ENCODE assay signal across 9 cellular contexts in the genomic region with DNA sequence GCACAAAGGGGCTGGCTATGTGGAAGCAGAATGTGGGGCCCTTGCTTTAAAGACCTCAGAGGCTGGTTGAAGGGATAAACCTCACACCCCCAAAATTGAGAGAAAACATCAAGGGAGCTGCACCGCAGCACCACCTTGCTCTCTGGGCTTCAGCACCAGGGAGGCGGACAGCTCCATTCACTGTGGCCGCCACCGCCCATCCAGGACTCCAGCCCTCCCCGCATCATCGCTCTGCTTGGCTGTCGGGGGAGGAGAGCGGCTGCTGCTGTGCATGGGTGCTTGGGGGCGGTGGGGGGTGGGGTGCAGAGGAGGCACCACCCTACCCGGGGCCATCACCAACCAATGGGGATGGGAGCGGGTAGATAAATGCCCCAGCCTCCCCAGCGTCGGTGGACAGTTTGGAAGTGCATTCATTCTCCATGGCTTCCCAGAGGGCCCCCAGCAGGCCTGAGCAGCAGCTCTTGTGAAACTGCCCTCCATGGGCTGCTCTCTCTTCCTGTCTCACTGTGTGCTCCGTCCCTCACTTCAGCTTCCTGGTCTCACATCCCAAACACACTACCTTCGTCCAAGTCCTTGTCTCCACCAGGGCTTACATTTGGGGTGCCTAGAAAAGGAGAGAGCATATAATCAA.
DNase-seq lines count a peak whose midpoint lies in the region; ATAC-seq, FAIRE-seq and TF ChIP-seq lines count a peak whose summit lies in the region.
"Had no signal": no experiment of that assay in that cellular context is flagged by ENCODE, and none has a peak within 500 bp of the region (broad histone marks: within the 10 kb centered on the region; RNA-seq: fewer than 3 reads in every experiment).

No MANE protein-coding gene starts in this region.

- peaks cover 53% of the 10 kb centered on the region for H3K27me3 ChIP-seq in MG63
- no peaks in the 10 kb centered on the region; a peak in 2 of 4 replicates for H3K27me3 ChIP-seq in GM12878 (replicated peaks in 1 of 2; ENCODE audit: control insufficient read depth in 2 of 2, insufficient read depth in 2 of 2, low read length in 1 of 2)
- peaks cover 8% of the 10 kb centered on the region for H3K27me3 ChIP-seq in prostate gland (replicated peaks; ENCODE audit: insufficient read depth)

- no peak overlapping the region for H3K4me3 ChIP-seq in MG63
- no peak overlapping the region for H3K4me3 ChIP-seq in GM12878
- H3K4me3 ChIP-seq in mucosa of descending colon, result no peak overlapping the region
- H3K4me3 ChIP-seq in prostate gland, result no peak overlapping the region

- TF ChIP-seq POLR2A in GM12878 (IDR thresholded peaks at IDR 0.05; ENCODE audit: low read depth, low read length), result no peak
- TF ChIP-seq POLR2A in prostate gland (IDR thresholded peaks at IDR 0.05), result no peak

- no peaks in the 10 kb centered on the region for H4K20me1 ChIP-seq in GM12878 (ENCODE audit: control insufficient read depth, insufficient read depth)

- DNase-seq in Daoy (ENCODE audit: low read depth) (peak; percentile 65), MG63 (peak; percentile 59), GM12878 (ENCODE audit: low read depth, low spot score) (no peak), mucosa of descending colon (peak; percentile 34 to 69 (median 62)), prostate gland (ENCODE audit: low spot score) (no peak), anterior cingulate cortex (lab: John Stamatoyannopoulos, UW) (no peak), DMS79 treated with DMSO at 0.1 percent for 48 hours (lab: John Stamatoyannopoulos, UW) (no peak), GDM1 (lab: John Stamatoyannopoulos, UW) (no peak)
- DNase-seq: activated B cell treated with CpG ODN at 0.5 μM for 24 hours had no signal

- TF ChIP-seq EP300 in GM12878 (IDR thresholded peaks at IDR 0.05; ENCODE audit: borderline replicate concordance in 1 of 2, control insufficient read depth in 1 of 2, low read depth in 2 of 2, low read length in 2 of 2), result no peak

- WGBS in GM12878 (ENCODE audit: insufficient coverage, insufficient replicate concordance, low lambda C conversion rate, missing lambda C conversion rate), result 53% methylated on average over 9 of the region's 15 CpGs
- 10% methylated on average over 15 of the region's 15 CpGs for WGBS in prostate gland

- RAD21 ChIA-PET in GM12878 (lab: Charles Lee; ENCODE audit: unreplicated experiment), result no interaction called here

- no TSS peak for BruUV-seq in GM12878 (replicated peaks; lab: Mats Ljungman, UMichigan)

- H3K79me2 ChIP-seq in GM12878 (ENCODE audit: control insufficient read depth, insufficient read depth, low read length), result no peaks in the 10 kb centered on the region

- H3K9me3 ChIP-seq in MG63 (peaks cover 8% of the 10 kb centered on the region), GM12878 (replicated peaks; ENCODE audit: control insufficient read depth, insufficient read depth, low read length) (no peaks in the 10 kb centered on the region; the same call in 2 of the 3 replicates), mucosa of descending colon (peaks cover 16% of the 10 kb centered on the region), prostate gland (no peaks in the 10 kb centered on the region)

- no peak for TF ChIP-seq RAD21 in GM12878 (IDR thresholded peaks at IDR 0.05; ENCODE audit: insufficient read depth, low read depth, low read length)

- in situ Hi-C loops in GM12878 (cut with MboI), result no loop called here

- H3K4me1 ChIP-seq in GM12878 (ENCODE audit: control insufficient read depth, insufficient read depth, low read length) (no peaks in the 10 kb centered on the region), mucosa of descending colon (ENCODE audit: low read depth) (no peaks in the 10 kb centered on the region), prostate gland (replicated peaks) (no peaks in the 10 kb centered on the region)

- intact Hi-C loops in GM12878 (cut with micrococcal nuclease; ENCODE audit: unreplicated experiment) (loop anchor here (1.0 kb wide), 1 partner anchor 49 kb away; no protein-coding TSS in a partner anchor), mucosa of descending colon (cut with DNase I, micrococcal nuclease) (no loop called here), prostate gland (cut with DNase I) (no loop called here)

- no peak for FAIRE-seq in GM12878 (lab: Jason Lieb, UNC)

- H2AFZ ChIP-seq in GM12878 (ENCODE audit: control insufficient read depth, low read depth, low read length), result no peak overlapping the region

- SMC1A ChIA-PET in GM12878 (lab: Charles Lee; ENCODE audit: uncharacterized antibody, unreplicated experiment), result no interaction called here

- no peak overlapping the region for H3K4me2 ChIP-seq in GM12878 (ENCODE audit: control insufficient read depth, insufficient read depth)

- H3K36me3 ChIP-seq in MG63, result no peaks in the 10 kb centered on the region
- H3K36me3 ChIP-seq in GM12878 (ENCODE audit: control insufficient read depth in 2 of 2, insufficient read depth in 2 of 2, low read length in 1 of 2), result no peaks in the 10 kb centered on the region
- no peaks in the 10 kb centered on the region for H3K36me3 ChIP-seq in mucosa of descending colon (ENCODE audit: low read depth)
- no peaks in the 10 kb centered on the region for H3K36me3 ChIP-seq in prostate gland

- CTCF ChIA-PET in GM12878 (lab: Yijun Ruan, JAX), result no interaction called here

- TF ChIP-seq CTCF in GM12878 (IDR thresholded peaks at IDR 0.05 in 2 of 3, conservative IDR thresholded peaks at IDR 0.05 in 1 of 3; ENCODE audit: control insufficient read depth in 2 of 3, extremely low read depth in 1 of 3, insufficient read depth in 1 of 3, low read depth in 3 of 3, low read length in 3 of 3) (no peak), mucosa of descending colon (IDR thresholded peaks at IDR 0.05) (no peak), prostate gland (IDR thresholded peaks at IDR 0.05) (no peak)

- ATAC-seq in GM12878 (peak; percentile 63), mucosa of descending colon (peak; percentile 65)

- POLR2A ChIA-PET in GM12878 (lab: Charles Lee), result no interaction called here

- H3K27ac ChIP-seq in GM12878 (ENCODE audit: control insufficient read depth, insufficient read depth) (no peak overlapping the region), prostate gland (no peak overlapping the region)

- H3K9ac ChIP-seq in GM12878 (ENCODE audit: control insufficient read depth, insufficient read depth, low read length), result no peak overlapping the region

TF ChIP-seq in GM12878, 131 proteins besides CTCF, POLR2A, EP300 and RAD21:
- TF ChIP-seq DPF2 (IDR thresholded peaks at IDR 0.05) (no peak), ZNF274 (IDR thresholded peaks at IDR 0.05; ENCODE audit: insufficient read depth, insufficient read length) (no peak), MYB (IDR thresholded peaks at IDR 0.05; ENCODE audit: borderline replicate concordance, low read depth, low read length) (no peak), MTA2 (IDR thresholded peaks at IDR 0.05; ENCODE audit: low read depth) (no peak), FOS (IDR thresholded peaks at IDR 0.05; ENCODE audit: borderline replicate concordance, extremely low read depth, insufficient read length) (no peak), CEBPB (IDR thresholded peaks at IDR 0.05; ENCODE audit: borderline replicate concordance in 1 of 2, low read depth in 2 of 2, low read length in 2 of 2) (no peak)
- TF ChIP-seq, protein P1, sequence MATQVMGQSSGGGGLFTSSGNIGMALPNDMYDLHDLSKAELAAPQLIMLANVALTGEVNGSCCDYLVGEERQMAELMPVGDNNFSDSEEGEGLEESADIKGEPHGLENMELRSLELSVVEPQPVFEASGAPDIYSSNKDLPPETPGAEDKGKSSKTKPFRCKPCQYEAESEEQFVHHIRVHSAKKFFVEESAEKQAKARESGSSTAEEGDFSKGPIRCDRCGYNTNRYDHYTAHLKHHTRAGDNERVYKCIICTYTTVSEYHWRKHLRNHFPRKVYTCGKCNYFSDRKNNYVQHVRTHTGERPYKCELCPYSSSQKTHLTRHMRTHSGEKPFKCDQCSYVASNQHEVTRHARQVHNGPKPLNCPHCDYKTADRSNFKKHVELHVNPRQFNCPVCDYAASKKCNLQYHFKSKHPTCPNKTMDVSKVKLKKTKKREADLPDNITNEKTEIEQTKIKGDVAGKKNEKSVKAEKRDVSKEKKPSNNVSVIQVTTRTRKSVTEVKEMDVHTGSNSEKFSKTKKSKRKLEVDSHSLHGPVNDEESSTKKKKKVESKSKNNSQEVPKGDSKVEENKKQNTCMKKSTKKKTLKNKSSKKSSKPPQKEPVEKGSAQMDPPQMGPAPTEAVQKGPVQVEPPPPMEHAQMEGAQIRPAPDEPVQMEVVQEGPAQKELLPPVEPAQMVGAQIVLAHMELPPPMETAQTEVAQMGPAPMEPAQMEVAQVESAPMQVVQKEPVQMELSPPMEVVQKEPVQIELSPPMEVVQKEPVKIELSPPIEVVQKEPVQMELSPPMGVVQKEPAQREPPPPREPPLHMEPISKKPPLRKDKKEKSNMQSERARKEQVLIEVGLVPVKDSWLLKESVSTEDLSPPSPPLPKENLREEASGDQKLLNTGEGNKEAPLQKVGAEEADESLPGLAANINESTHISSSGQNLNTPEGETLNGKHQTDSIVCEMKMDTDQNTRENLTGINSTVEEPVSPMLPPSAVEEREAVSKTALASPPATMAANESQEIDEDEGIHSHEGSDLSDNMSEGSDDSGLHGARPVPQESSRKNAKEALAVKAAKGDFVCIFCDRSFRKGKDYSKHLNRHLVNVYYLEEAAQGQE (IDR thresholded peaks at IDR 0.05; ENCODE audit: low read depth, low read length), result peak; percentile 95

Comparison
In these comparisons a context has a peak if more than half of its experiments do, and no peak if none do; other contexts are left out.
1. DNase-seq: peak in Daoy (single experiment), MG63 (single experiment) and mucosa of descending colon (3 of 3); none in GM12878 (single experiment), prostate gland (single experiment), anterior cingulate cortex (0 of 58), DMS79 treated with DMSO at 0.1 percent for 48 hours (single experiment) and GDM1 (single experiment).